In the genomic region with DNA sequence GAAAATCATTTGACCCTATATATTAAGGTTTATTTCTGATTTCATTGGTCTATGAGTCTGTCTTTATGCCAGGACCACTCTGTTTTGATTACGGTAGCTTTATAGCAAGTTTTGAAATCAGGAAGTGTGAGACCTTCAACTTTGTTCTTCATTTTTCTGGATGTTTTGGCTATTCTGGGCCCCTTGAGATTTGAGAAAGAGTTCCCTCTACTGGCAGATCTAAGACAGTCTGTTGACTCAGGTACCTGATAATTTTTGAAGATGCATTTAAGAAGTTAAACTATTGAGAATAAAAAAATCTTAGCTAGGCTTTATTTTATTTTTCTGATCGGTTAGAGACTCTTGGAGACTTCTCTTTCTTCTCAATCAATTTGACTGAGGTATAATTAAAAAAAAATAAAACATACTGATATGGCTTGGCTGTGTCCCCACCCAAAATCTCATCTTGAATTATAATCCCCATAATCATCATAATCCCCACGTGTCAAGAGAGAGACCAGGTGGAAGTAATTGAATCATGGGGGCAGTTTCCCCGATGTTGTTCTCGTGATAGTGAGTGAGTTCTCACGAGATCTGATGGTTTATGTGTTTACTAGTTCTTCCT, we compare ENCODE assay signal across 8 cellular contexts.
DNase-seq lines count a peak whose midpoint lies in the region; ATAC-seq, FAIRE-seq and TF ChIP-seq lines count a peak whose summit lies in the region.

No MANE protein-coding gene starts in this region.

- WGBS in stomach, 5 donors: 70 to 77% (median 75%) methylated on average over 6 of the region's 6 CpGs

- TF ChIP-seq CTCF in stomach (IDR thresholded peaks at IDR 0.05): peak in 4 of 7 experiments; percentile 10 to 22 (median 18)

- DNase-seq in COLO829 (ENCODE audit: low spot score): peak; percentile 51
- peak; percentile 21 for DNase-seq in H54 (ENCODE audit: insufficient read length, low spot score)
- DNase-seq in NOMO-1 treated with dmso at 0.1 percent for 144 hours (lab: John Stamatoyannopoulos, UW; ENCODE audit: unreplicated experiment): peak; percentile 77
- DNase-seq in erythroblast (lab: John Stamatoyannopoulos, UW): peak; percentile 12 to 15
- DNase-seq in stomach: no peak
- DNase-seq in MG63: no peak
- DNase-seq in sciatic nerve (ENCODE audit: low spot score): no peak
- DNase-seq in iPS-NIHi11 (ENCODE audit: low spot score): no peak

- peak; percentile 20 for FAIRE-seq in H54 (lab: Jason Lieb, UNC)

- no peaks in the 10 kb centered on the region for H3K36me3 ChIP-seq in stomach
- no peaks in the 10 kb centered on the region for H3K36me3 ChIP-seq in MG63

- TF ChIP-seq POLR2A in H54 (IDR thresholded peaks at IDR 0.05; ENCODE audit: low read depth, low read length) (no peak), erythroblast (IDR thresholded peaks at IDR 0.05; ENCODE audit: low read length) (no peak), stomach (IDR thresholded peaks at IDR 0.05) (no peak)

- H3K4me3 ChIP-seq in stomach (no peak overlapping the region), MG63 (no peak overlapping the region)

- H3K27me3 ChIP-seq in stomach (no peaks in the 10 kb centered on the region), MG63 (peaks cover 7% of the 10 kb centered on the region; the same call in 1 of the 2 replicates)

- no peaks in the 10 kb centered on the region for H3K4me1 ChIP-seq in stomach

- H3K9me3 ChIP-seq in stomach (no peaks in the 10 kb centered on the region), MG63 (no peaks in the 10 kb centered on the region)

- H3K27ac ChIP-seq in stomach: no peak overlapping the region

- TF ChIP-seq EP300 in stomach (IDR thresholded peaks at IDR 0.05): no peak

- intact Hi-C loops in stomach (cut with DNase I; ENCODE audit: low total_unique reads) (no loop called here), sciatic nerve (cut with DNase I) (no loop called here)

- no peak for ATAC-seq in sciatic nerve

Comparison
In these comparisons a context has a peak if more than half of its experiments do, and no peak if none do; other contexts are left out.
1. DNase-seq: peak in COLO829 (single experiment), H54 (single experiment), NOMO-1 treated with dmso at 0.1 percent for 144 hours (single experiment) and erythroblast (2 of 2); none in stomach (single experiment), MG63 (single experiment), sciatic nerve (single experiment) and iPS-NIHi11 (single experiment).